Comparison of ENCODE assay signal across 37 cellular contexts in the genomic region with DNA sequence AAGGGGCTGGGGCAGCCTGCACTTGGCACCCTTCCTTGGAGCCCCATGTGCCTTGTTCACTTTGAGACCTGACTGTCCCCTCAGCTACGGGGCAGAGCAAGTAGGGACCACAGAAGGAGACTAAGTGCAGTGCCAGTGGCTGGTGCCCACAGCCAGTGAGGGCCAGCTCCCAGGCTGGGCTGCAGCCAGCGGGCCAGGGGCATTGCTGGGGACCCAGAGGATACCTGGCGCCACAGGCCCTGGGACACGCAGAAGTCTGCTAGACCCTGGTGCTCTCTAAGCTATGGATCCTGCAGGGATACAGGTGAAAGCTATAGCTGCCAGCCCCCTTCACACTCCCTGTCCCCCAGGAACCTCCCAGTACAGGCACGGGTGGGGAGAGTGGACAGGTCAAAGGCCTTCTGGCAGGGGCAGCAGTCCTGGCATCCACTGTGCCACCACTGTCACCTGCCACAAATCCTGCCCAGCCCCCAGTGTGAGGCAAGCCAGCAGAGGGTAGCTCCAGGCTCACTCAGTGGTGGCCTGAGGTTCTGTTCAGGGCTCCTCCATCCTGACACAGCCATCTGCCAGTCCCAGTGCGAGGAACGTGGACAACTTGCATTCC. TPM values are rescaled to one million over a fixed set of nuclear protein-coding genes. Genes with fewer than 3 reads are reported as not detected.
"Had no signal": no experiment of that assay in that cellular context is flagged by ENCODE, and none has a peak within 500 bp of the region (broad histone marks: within the 10 kb centered on the region; RNA-seq: fewer than 3 reads in every experiment).

No MANE protein-coding gene starts in this region.

- H3K9me3 Mint-ChIP-seq: activated naive CD4-positive, alpha-beta T cell treated with anti-CD3 and anti-CD28 coated beads for 36 hours; activated naive CD8-positive, alpha-beta T cell treated with anti-CD3 and anti-CD28 coated beads for 36 hours; activated T-helper 1 cell treated with anti-CD3 and anti-CD28 coated beads, Interleukin-12 subunit alpha, Interleukin-12 subunit beta, Interleukin-2, Interleukin-4 antibody, amounts not matched to agents 30 ng/mL and 10 ng/mL and 1 ng/mL, durations not matched to agents 14 hours and 24 hours and 36 hours; effector memory CD8-positive, alpha-beta T cell; natural killer cell treated with Interleukin-12 subunit alpha and Interleukin-12 subunit beta and Interleukin-15 and Interleukin-18, amount 100 ng/mL, for 72 hours; stimulated activated naive CD8-positive, alpha-beta T cell treated with anti-CD3 and anti-CD28 coated beads, Interleukin-15, Interleukin-2, amounts not matched to agents 100 ng/mL and 50 ng/mL, for 24 hours had no signal

- DNase-seq: activated CD4-positive, alpha-beta T cell treated with anti-CD3 and anti-CD28 coated beads for 48 hours; activated CD4-positive, alpha-beta T cell treated with anti-CD3 and anti-CD28 coated beads, Interleukin-2, amount 50 U/mL, for 48 hours; activated CD8-positive, alpha-beta memory T cell treated with anti-CD3 and anti-CD28 coated beads, Interleukin-2, amount 50 U/mL, for 4 hours; activated effector memory CD4-positive, alpha-beta T cell treated with anti-CD3 and anti-CD28 coated beads, Interleukin-2, amount 50 U/mL, for 16 hours; activated naive CD4-positive, alpha-beta T cell treated with anti-CD3 and anti-CD28 coated beads for 36 hours; activated naive CD8-positive, alpha-beta T cell treated with anti-CD3 and anti-CD28 coated beads for 36 hours; activated T-cell treated with anti-CD3 and anti-CD28 coated beads, Interleukin-2, amount 50 U/mL, for 1 hour; adrenal gland; aorta; body of pancreas; dorsolateral prefrontal cortex; effector memory CD8-positive, alpha-beta T cell; erythroblast; head of caudate nucleus; hypothalamus; kidney glomerular epithelial cell; mucosa of descending colon; trophoblast cell; WERI-Rb-1 had no signal

- H3K4me3 ChIP-seq: adrenal gland, body of pancreas, cardiac muscle cell, coronary artery, dorsolateral prefrontal cortex, left lung, lung, mucosa of descending colon, thoracic aorta had no signal

- H3K36me3 Mint-ChIP-seq: activated naive CD8-positive, alpha-beta T cell treated with anti-CD3 and anti-CD28 coated beads for 36 hours; natural killer cell treated with Interleukin-12 subunit alpha and Interleukin-12 subunit beta and Interleukin-15 and Interleukin-18, amount 100 ng/mL, for 72 hours had no signal

- H3K27ac ChIP-seq: adrenal gland, body of pancreas, coronary artery, dorsolateral prefrontal cortex, left lung, thoracic aorta, WERI-Rb-1 had no signal

- H3K9me3 ChIP-seq: adrenal gland, body of pancreas, left lung, mucosa of descending colon, thoracic aorta had no signal

- ATAC-seq: activated CD4-positive, CD25-positive, alpha-beta regulatory T cell treated with anti-CD3 and anti-CD28 coated beads, Interleukin-2, amount 50 U/mL, for 24 hours; body of pancreas; effector memory CD8-positive, alpha-beta T cell; left lung; mucosa of descending colon had no signal

- H3K27me3 ChIP-seq: adrenal gland, body of pancreas, cardiac muscle cell had no signal

- H3K27ac Mint-ChIP-seq: activated naive CD4-positive, alpha-beta T cell treated with anti-CD3 and anti-CD28 coated beads for 36 hours; activated naive CD8-positive, alpha-beta T cell treated with anti-CD3 and anti-CD28 coated beads for 36 hours; activated T-helper 1 cell treated with anti-CD3 and anti-CD28 coated beads, Interleukin-12 subunit alpha, Interleukin-12 subunit beta, Interleukin-2, Interleukin-4 antibody, amounts not matched to agents 30 ng/mL and 10 ng/mL and 1 ng/mL, durations not matched to agents 14 hours and 24 hours and 36 hours; effector memory CD8-positive, alpha-beta T cell; natural killer cell treated with Interleukin-12 subunit alpha and Interleukin-12 subunit beta and Interleukin-15 and Interleukin-18, amount 100 ng/mL, for 72 hours; progenitor cell of endocrine pancreas; stimulated activated naive CD8-positive, alpha-beta T cell treated with anti-CD3 and anti-CD28 coated beads, Interleukin-15, Interleukin-2, amounts not matched to agents 100 ng/mL and 50 ng/mL, for 24 hours had no signal

- H3K36me3 ChIP-seq: adrenal gland, cardiac muscle cell, left lung, thoracic aorta, WERI-Rb-1 had no signal

- H3K27me3 Mint-ChIP-seq: stimulated activated naive CD8-positive, alpha-beta T cell treated with anti-CD3 and anti-CD28 coated beads, Interleukin-15, Interleukin-2, amounts not matched to agents 100 ng/mL and 50 ng/mL, for 24 hours had no signal

- H3K4me3 Mint-ChIP-seq: activated naive CD4-positive, alpha-beta T cell treated with anti-CD3 and anti-CD28 coated beads for 36 hours; activated naive CD8-positive, alpha-beta T cell treated with anti-CD3 and anti-CD28 coated beads for 36 hours; activated T-helper 1 cell treated with anti-CD3 and anti-CD28 coated beads, Interleukin-12 subunit alpha, Interleukin-12 subunit beta, Interleukin-2, Interleukin-4 antibody, amounts not matched to agents 30 ng/mL and 10 ng/mL and 1 ng/mL, durations not matched to agents 14 hours and 24 hours and 36 hours; effector memory CD8-positive, alpha-beta T cell; natural killer cell treated with Interleukin-12 subunit alpha and Interleukin-12 subunit beta and Interleukin-15 and Interleukin-18, amount 100 ng/mL, for 72 hours; stimulated activated naive CD8-positive, alpha-beta T cell treated with anti-CD3 and anti-CD28 coated beads, Interleukin-15, Interleukin-2, amounts not matched to agents 100 ng/mL and 50 ng/mL, for 24 hours had no signal

RNA-seq across cellular contexts. Expression of a gene that starts 1.3 kb away (rescaled TPM):
- total RNA-seq: activated CD8-positive, alpha-beta memory T cell treated with anti-CD3 and anti-CD28 coated beads for 36 hours; activated naive CD4-positive, alpha-beta T cell treated with anti-CD3 and anti-CD28 coated beads for 36 hours; activated naive CD8-positive, alpha-beta T cell treated with anti-CD3 and anti-CD28 coated beads for 36 hours; activated T-helper 1 cell treated with anti-CD3 and anti-CD28 coated beads, Interleukin-12 subunit alpha, Interleukin-12 subunit beta, Interleukin-2, Interleukin-4 antibody, amounts not matched to agents 30 ng/mL and 10 ng/mL and 1 ng/mL, durations not matched to agents 14 hours and 24 hours and 36 hours; cerebellum; osteocyte; T-helper 1 cell treated with Interleukin-12 subunit alpha and Interleukin-12 subunit beta and Interleukin-4 antibody, amounts not matched to agents 30 ng/mL and 1 ng/mL, for 36 hours had no signal

RNA-seq across cellular contexts. Expression of a gene that starts 5.3 kb away (rescaled TPM):
- total RNA-seq: activated CD8-positive, alpha-beta memory T cell treated with anti-CD3 and anti-CD28 coated beads for 36 hours; activated naive CD4-positive, alpha-beta T cell treated with anti-CD3 and anti-CD28 coated beads for 36 hours; activated naive CD8-positive, alpha-beta T cell treated with anti-CD3 and anti-CD28 coated beads for 36 hours; activated T-helper 1 cell treated with anti-CD3 and anti-CD28 coated beads, Interleukin-12 subunit alpha, Interleukin-12 subunit beta, Interleukin-2, Interleukin-4 antibody, amounts not matched to agents 30 ng/mL and 10 ng/mL and 1 ng/mL, durations not matched to agents 14 hours and 24 hours and 36 hours; natural killer cell treated with Interleukin-12 subunit alpha and Interleukin-12 subunit beta and Interleukin-15 and Interleukin-18, amount 100 ng/mL, for 72 hours; progenitor cell of endocrine pancreas; T-helper 1 cell treated with Interleukin-12 subunit alpha and Interleukin-12 subunit beta and Interleukin-4 antibody, amounts not matched to agents 30 ng/mL and 1 ng/mL, for 36 hours had no signal

RNA-seq across cellular contexts. Expression of a gene that starts 19.1 kb away (rescaled TPM):
- total RNA-seq: activated CD8-positive, alpha-beta memory T cell treated with anti-CD3 and anti-CD28 coated beads for 36 hours; activated naive CD4-positive, alpha-beta T cell treated with anti-CD3 and anti-CD28 coated beads for 36 hours; activated naive CD8-positive, alpha-beta T cell treated with anti-CD3 and anti-CD28 coated beads for 36 hours; activated T-helper 1 cell treated with anti-CD3 and anti-CD28 coated beads, Interleukin-12 subunit alpha, Interleukin-12 subunit beta, Interleukin-2, Interleukin-4 antibody, amounts not matched to agents 30 ng/mL and 10 ng/mL and 1 ng/mL, durations not matched to agents 14 hours and 24 hours and 36 hours; adrenal gland; aorta; body of pancreas; left lung; lung; mesenteric fat pad; mucosa of descending colon; myocyte; natural killer cell treated with Interleukin-12 subunit alpha and Interleukin-12 subunit beta and Interleukin-15 and Interleukin-18, amount 100 ng/mL, for 72 hours; osteocyte; progenitor cell of endocrine pancreas; renal cortical epithelial cell; subcutaneous adipose tissue; T-helper 1 cell treated with Interleukin-12 subunit alpha and Interleukin-12 subunit beta and Interleukin-4 antibody, amounts not matched to agents 30 ng/mL and 1 ng/mL, for 36 hours; thoracic aorta had no signal

RNA-seq across cellular contexts. Expression of a gene that starts 20.4 kb away (rescaled TPM):
- total RNA-seq: activated CD8-positive, alpha-beta memory T cell treated with anti-CD3 and anti-CD28 coated beads for 36 hours; activated naive CD4-positive, alpha-beta T cell treated with anti-CD3 and anti-CD28 coated beads for 36 hours; activated naive CD8-positive, alpha-beta T cell treated with anti-CD3 and anti-CD28 coated beads for 36 hours; activated T-helper 1 cell treated with anti-CD3 and anti-CD28 coated beads, Interleukin-12 subunit alpha, Interleukin-12 subunit beta, Interleukin-2, Interleukin-4 antibody, amounts not matched to agents 30 ng/mL and 10 ng/mL and 1 ng/mL, durations not matched to agents 14 hours and 24 hours and 36 hours; myocyte; natural killer cell treated with Interleukin-12 subunit alpha and Interleukin-12 subunit beta and Interleukin-15 and Interleukin-18, amount 100 ng/mL, for 72 hours; osteocyte; T-helper 1 cell treated with Interleukin-12 subunit alpha and Interleukin-12 subunit beta and Interleukin-4 antibody, amounts not matched to agents 30 ng/mL and 1 ng/mL, for 36 hours; thoracic aorta had no signal
